ENCODE assay signal across 8 cellular contexts in the genomic region with DNA sequence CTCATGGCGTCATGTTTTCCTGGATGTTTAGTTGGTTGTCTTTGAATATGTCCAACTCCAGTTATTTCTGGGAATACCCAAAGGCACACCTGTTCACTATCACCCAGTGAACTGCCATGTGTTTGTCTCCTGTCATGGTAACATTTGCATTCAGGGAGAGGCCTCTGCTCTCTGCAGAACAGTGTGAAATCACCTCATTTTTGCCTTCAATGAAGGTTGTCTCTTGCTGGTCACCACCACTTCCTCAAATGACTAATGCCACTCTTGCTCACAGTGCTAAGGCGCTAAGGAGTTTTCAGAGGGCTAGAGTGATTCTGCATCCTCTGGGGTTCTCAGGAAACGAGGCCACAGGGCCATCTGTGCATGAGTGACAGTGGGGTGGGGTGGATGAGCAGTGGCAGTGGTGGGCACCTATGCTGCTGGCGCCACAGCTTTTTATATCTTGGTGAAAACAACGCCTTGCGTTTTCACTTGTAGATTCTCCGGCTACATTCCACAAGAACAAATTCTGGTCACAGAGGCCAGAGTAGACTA.
DNase-seq lines count a peak whose midpoint lies in the region; ATAC-seq and TF ChIP-seq lines count a peak whose summit lies in the region.

No MANE protein-coding gene starts in this region.

- H3K36me3 ChIP-seq in mucosa of descending colon (ENCODE audit: low read depth) (no peaks in the 10 kb centered on the region), suprapubic skin (no peaks in the 10 kb centered on the region), adrenal gland (replicated peaks in 1 of 2) (no peaks in the 10 kb centered on the region)

- H3K9me3 ChIP-seq in mucosa of descending colon = no peaks in the 10 kb centered on the region
- H3K9me3 ChIP-seq in suprapubic skin = no peaks in the 10 kb centered on the region
- H3K9me3 ChIP-seq in adrenal gland (replicated peaks in 1 of 3) = no peaks in the 10 kb centered on the region

- DNase-seq in stimulated activated naive CD4-positive, alpha-beta T cell treated with Interleukin-2 at 50 U/mL for 16 hours (lab: John Stamatoyannopoulos, UW) = peak; percentile 64
- no peak for DNase-seq in stimulated activated naive CD4-positive, alpha-beta T cell (lab: John Stamatoyannopoulos, UW)
- DNase-seq in SKM-1 (lab: John Stamatoyannopoulos, UW; ENCODE audit: unreplicated experiment) (peak; percentile 87), mucosa of descending colon (no peak), suprapubic skin (ENCODE audit: low spot score in 2 of 2) (no peak), adrenal gland (no peak)
- DNase-seq in activated naive CD8-positive, alpha-beta T cell treated with anti-CD3 and anti-CD28 coated beads for 36 hours = peak; percentile 71

- intact Hi-C loops in mucosa of descending colon (cut with DNase I, micrococcal nuclease) = no loop called here
- intact Hi-C loops in adrenal gland (cut with DNase I) = no loop called here

- H3K4me1 ChIP-seq in mucosa of descending colon (ENCODE audit: low read depth) (peaks cover 27% of the 10 kb centered on the region), suprapubic skin (peaks cover 24% of the 10 kb centered on the region), adrenal gland (replicated peaks in 1 of 2) (no peaks in the 10 kb centered on the region)

- H3K4me3 ChIP-seq in mucosa of descending colon (no peak overlapping the region), suprapubic skin (no peak overlapping the region), adrenal gland (no peak overlapping the region)

- TF ChIP-seq POLR2A in suprapubic skin (IDR thresholded peaks at IDR 0.05) = no peak
- TF ChIP-seq POLR2A in adrenal gland (IDR thresholded peaks at IDR 0.05) = no peak

- H3K27ac Mint-ChIP-seq in activated naive CD8-positive, alpha-beta T cell treated with anti-CD3 and anti-CD28 coated beads for 36 hours = peak overlapping the region; percentile 98

- H3K4me1 Mint-ChIP-seq in activated naive CD8-positive, alpha-beta T cell treated with anti-CD3 and anti-CD28 coated beads for 36 hours = peaks cover 45% of the 10 kb centered on the region

- H3K36me3 Mint-ChIP-seq in activated naive CD8-positive, alpha-beta T cell treated with anti-CD3 and anti-CD28 coated beads for 36 hours = peaks cover 9% of the 10 kb centered on the region

- H3K27ac ChIP-seq in suprapubic skin (peak overlapping the region; percentile 50), adrenal gland (peak overlapping the region in 1 of 5 donors; percentile 75)

- H3K27me3 ChIP-seq in suprapubic skin (no peaks in the 10 kb centered on the region), adrenal gland (peaks cover 3% of the 10 kb centered on the region)

- no peaks in the 10 kb centered on the region for H3K27me3 Mint-ChIP-seq in activated naive CD8-positive, alpha-beta T cell treated with anti-CD3 and anti-CD28 coated beads for 36 hours

- ATAC-seq in HG03135 (IDR thresholded peaks at IDR 0.05; ENCODE audit: unreplicated experiment) (peak; percentile 92), mucosa of descending colon (peak; percentile 84)

- TF ChIP-seq CTCF in mucosa of descending colon (IDR thresholded peaks at IDR 0.05) (no peak), suprapubic skin (IDR thresholded peaks at IDR 0.05) (no peak), adrenal gland (IDR thresholded peaks at IDR 0.05) (no peak)

- TF ChIP-seq EP300 in suprapubic skin (IDR thresholded peaks at IDR 0.05) = no peak

- peak overlapping the region; percentile 75 for H3K4me3 Mint-ChIP-seq in activated naive CD8-positive, alpha-beta T cell treated with anti-CD3 and anti-CD28 coated beads for 36 hours

- H3K9me3 Mint-ChIP-seq in activated naive CD8-positive, alpha-beta T cell treated with anti-CD3 and anti-CD28 coated beads for 36 hours = peaks cover 2% of the 10 kb centered on the region

- WGBS in suprapubic skin = 76% methylated on average over 7 of the region's 7 CpGs
- WGBS in adrenal gland, 4 donors = 75 to 83% (median 79%) methylated on average over 7 of the region's 7 CpGs

Comparison
In these comparisons a context has a peak if more than half of its experiments do, and no peak if none do; other contexts are left out.
1. DNase-seq: peak in stimulated activated naive CD4-positive, alpha-beta T cell treated with Interleukin-2 at 50 U/mL for 16 hours (single experiment), SKM-1 (single experiment) and activated naive CD8-positive, alpha-beta T cell treated with anti-CD3 and anti-CD28 coated beads for 36 hours (single experiment); none in stimulated activated naive CD4-positive, alpha-beta T cell (0 of 6), mucosa of descending colon (0 of 3), suprapubic skin (0 of 2) and adrenal gland (0 of 7).